Comparison of ENCODE assay signal across 9 cellular contexts in the genomic region with DNA sequence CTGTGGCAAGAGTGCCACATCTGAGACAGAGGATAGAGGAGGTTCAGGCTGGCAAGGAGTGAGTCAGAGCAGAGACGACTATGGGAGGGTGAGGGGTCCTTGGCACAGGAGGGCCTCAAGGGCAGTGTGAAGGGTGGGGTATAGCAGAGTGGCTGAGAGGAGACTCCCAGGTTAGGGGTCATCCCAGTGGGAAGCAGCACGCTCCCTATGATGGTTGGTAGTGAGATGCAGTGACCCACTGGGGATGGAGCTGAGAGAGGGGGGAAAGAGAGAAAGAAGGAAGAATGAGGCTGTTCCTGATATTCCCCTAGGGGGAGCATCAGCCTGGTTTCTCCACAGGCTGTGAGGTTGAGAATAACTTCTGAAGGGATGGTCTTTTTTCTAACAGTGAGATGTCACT.
DNase-seq lines count a peak whose midpoint lies in the region; ATAC-seq and TF ChIP-seq lines count a peak whose summit lies in the region.
"Had no signal": no experiment of that assay in that cellular context is flagged by ENCODE, and none has a peak within 500 bp of the region (broad histone marks: within the 10 kb centered on the region; RNA-seq: fewer than 3 reads in every experiment).

No MANE protein-coding gene starts in this region.

- no peak for DNase-seq in AG09319 (ENCODE audit: extremely low read depth, low read depth)
- peak; percentile 59 for DNase-seq in SK-MEL-5 (ENCODE audit: low read depth, low spot score)
- peak; percentile 43 for DNase-seq in iPS-NIHi7 (ENCODE audit: extremely low spot score)
- DNase-seq in mucosa of gallbladder (ENCODE audit: low spot score), result no peak
- DNase-seq in activated CD4-positive, alpha-beta T cell treated with anti-CD3 and anti-CD28 coated beads for 4 hours, result no peak
- no peak for DNase-seq in cortex of kidney (lab: John Stamatoyannopoulos, UW)
- DNase-seq: pancreas had no signal

- TF ChIP-seq CTCF in AG09319 (IDR thresholded peaks at IDR 0.05; ENCODE audit: low read depth, low read length) (peak; percentile 18; the same call in 1 of the 2 replicates), GM12875 (IDR thresholded peaks at IDR 0.05; ENCODE audit: borderline replicate concordance, insufficient read depth, low read depth, low read length) (peak; percentile 34; the same call in 1 of the 2 replicates)

- H3K4me3 ChIP-seq in GM12875 (ENCODE audit: low read depth, low read length), result no peak overlapping the region
- H3K4me3 ChIP-seq: pancreas had no signal

- no peak for ATAC-seq in HG03280 (IDR thresholded peaks at IDR 0.05; ENCODE audit: unreplicated experiment)

- in situ Hi-C loops in SK-MEL-5 (cut with HindIII; ENCODE audit: low pct_unique_long_range_greater_than_20kb, low sequenced_read_pairs), result no loop called here

Comparison
In these comparisons a context has a peak if more than half of its experiments do, and no peak if none do; other contexts are left out.
1. DNase-seq: peak in SK-MEL-5 (single experiment) and iPS-NIHi7 (single experiment); none in AG09319 (single experiment), mucosa of gallbladder (single experiment), activated CD4-positive, alpha-beta T cell treated with anti-CD3 and anti-CD28 coated beads for 4 hours (0 of 2) and cortex of kidney (single experiment).